Comparison of ENCODE assay signal across 33 cellular contexts in genomic region chr18:33334781-33335180, GRCh38.
"Had no signal": no experiment of that assay in that cellular context is flagged by ENCODE, and none has a peak within 500 bp of the region (broad histone marks: within the 10 kb centered on the region; RNA-seq: fewer than 3 reads in every experiment).

No MANE protein-coding gene starts in this region.

- H3K36me3 ChIP-seq: adrenal gland, ascending aorta, brain microvascular endothelial cell, cardiac muscle cell had no signal

- ATAC-seq: activated naive CD4-positive, alpha-beta T cell treated with anti-CD3 and anti-CD28 coated beads, Interleukin-2, amount 50 U/mL, for 72 hours; activated naive CD8-positive, alpha-beta T cell treated with anti-CD3 and anti-CD28 coated beads, Interleukin-2, amount 50 U/mL, for 24 hours; activated T-cell treated with anti-CD3 and anti-CD28 coated beads, Interleukin-2, amount 50 U/mL, for 4 hours; activated T-cell treated with anti-CD3 and anti-CD28 coated beads, Interleukin-2, amount 50 U/mL, for 72 hours; activated T-helper 17 cell treated with anti-CD3 and anti-CD28 coated beads, Interleukin-2, amount 50 U/mL, for 72 hours; body of pancreas had no signal

- H3K4me3 ChIP-seq: adrenal gland, ascending aorta, body of pancreas, breast epithelium, cardiac muscle cell had no signal

- H3K9me3 ChIP-seq: adrenal gland, ascending aorta, body of pancreas had no signal

- H3K4me1 ChIP-seq: adrenal gland, ascending aorta, body of pancreas, breast epithelium had no signal

- FAIRE-seq: astrocyte, bronchial epithelial cell had no signal

- DNase-seq: activated effector memory CD4-positive, alpha-beta T cell treated with anti-CD3 and anti-CD28 coated beads, Interleukin-2, amount 50 U/mL, for 16 hours; activated effector memory CD4-positive, alpha-beta T cell treated with Interleukin-2 at 50 U/mL for 16 hours; activated gamma-delta T cell; activated gamma-delta T cell treated with Interleukin-2 at 50 U/mL for 16 hours; activated naive CD4-positive, alpha-beta T cell; activated naive CD4-positive, alpha-beta T cell treated with anti-CD3 and anti-CD28 coated beads for 36 hours; activated naive CD4-positive, alpha-beta T cell treated with anti-CD3 and anti-CD28 coated beads, Interleukin-2, amount 10 ng/mL, durations not matched to agents 7 days and 5 days; activated naive CD4-positive, alpha-beta T cell treated with anti-CD3 and anti-CD28 coated beads, Interleukin-2, amount 50 U/mL, for 16 hours; activated naive CD4-positive, alpha-beta T cell treated with Interleukin-2 at 50 U/mL for 16 hours; activated naive CD8-positive, alpha-beta T cell treated with anti-CD3 and anti-CD28 coated beads for 36 hours; activated naive CD8-positive, alpha-beta T cell treated with anti-CD3 and anti-CD28 coated beads, Interleukin-2, amount 10 ng/mL, durations not matched to agents 7 days and 5 days; activated naive CD8-positive, alpha-beta T cell treated with anti-CD3 and anti-CD28 coated beads, Interleukin-2, amount 50 U/mL, for 24 hours; activated T-cell treated with anti-CD3 and anti-CD28 coated beads, Interleukin-2, amount 50 U/mL, for 24 hours; activated T-cell treated with anti-CD3 and anti-CD28 coated beads, Interleukin-2, amount 50 U/mL, for 4 hours; activated T-cell treated with anti-CD3 and anti-CD28 coated beads, Interleukin-2, amount 50 U/mL, for 48 hours; activated T-cell treated with anti-CD3 and anti-CD28 coated beads, Interleukin-2, amount 50 U/mL, for 72 hours; adrenal gland; amniotic stem cell; amygdala; anterior cingulate cortex; aorta; body of pancreas; brain microvascular endothelial cell; caudate nucleus; central memory CD4-positive, alpha-beta T cell; cerebellar nuclear complex had no signal

- H3K27ac ChIP-seq: adrenal gland, ascending aorta, body of pancreas, brain microvascular endothelial cell, breast epithelium, cardiac muscle cell had no signal

- H3K27me3 ChIP-seq: adrenal gland, ascending aorta, body of pancreas, brain microvascular endothelial cell, breast epithelium, cardiac muscle cell had no signal
